8 cellular contexts compared by ENCODE assay signal in the genomic region with DNA sequence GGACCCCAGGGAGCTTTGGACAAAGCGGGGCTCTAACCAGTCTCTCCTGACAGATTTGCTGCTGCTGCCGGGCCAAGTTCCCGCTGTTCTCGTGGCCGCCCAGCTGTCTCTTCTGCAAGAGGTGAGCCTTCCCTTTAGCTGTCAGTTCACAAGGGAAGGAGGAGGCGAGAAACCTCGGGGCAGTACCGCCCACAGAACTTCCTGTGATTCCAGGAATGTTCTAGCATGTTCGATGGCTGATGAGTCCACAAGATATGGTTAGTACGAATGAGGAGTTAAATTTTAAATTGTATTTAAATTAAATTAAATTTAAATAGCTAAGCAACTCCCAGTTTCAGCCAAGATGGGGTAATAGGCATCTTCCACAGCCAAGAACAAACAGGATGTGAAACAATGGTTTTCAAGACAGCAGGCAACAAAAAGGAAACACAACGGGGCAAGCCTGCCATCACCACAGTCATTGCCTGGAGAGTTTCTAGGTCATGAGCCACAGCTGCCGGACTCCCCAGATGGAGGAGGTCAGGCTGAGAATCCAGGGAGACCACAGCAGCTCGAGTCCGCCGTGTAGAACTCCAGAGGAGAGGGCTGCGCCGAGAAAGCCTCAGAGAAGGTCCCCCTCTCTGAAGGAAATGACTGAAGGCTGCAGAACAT. TPM values are rescaled to one million over a fixed set of nuclear protein-coding genes. Genes with fewer than 3 reads are reported as not detected.
DNase-seq lines count a peak whose midpoint lies in the region; ATAC-seq and TF ChIP-seq lines count a peak whose summit lies in the region.

No MANE protein-coding gene starts in this region.

- TF ChIP-seq CTCF in GM06990 (IDR thresholded peaks at IDR 0.05; ENCODE audit: insufficient read depth, low read length, poor library complexity, severe bottlenecking) (no peak), Peyer's patch (IDR thresholded peaks at IDR 0.05) (no peak), colonic mucosa (IDR thresholded peaks at IDR 0.05) (no peak)

- no peak overlapping the region for H3K14ac ChIP-seq in neuronal stem cell (ENCODE audit: low read length)

- H3K4me3 ChIP-seq in GM06990 (replicated peaks; ENCODE audit: low read depth, low read length): peak overlapping the region; percentile 9
- peak overlapping the region in 1 of 4 donors; percentile 14 for H3K4me3 ChIP-seq in Peyer's patch
- no peak overlapping the region for H3K4me3 ChIP-seq in colonic mucosa
- H3K4me3 ChIP-seq in neuronal stem cell (ENCODE audit: low read length in 2 of 2): no peak overlapping the region

- TF ChIP-seq POLR2A in Peyer's patch (IDR thresholded peaks at IDR 0.05): no peak

- no peak overlapping the region for H3K23ac ChIP-seq in neuronal stem cell (ENCODE audit: low read depth, low read length, poor library complexity)

- peak; percentile 60 for DNase-seq in GM06990 (ENCODE audit: extremely low read depth, insufficient read length)
- DNase-seq in Peyer's patch: peak in 2 of 3 donors; percentile 58 to 66
- no peak for DNase-seq in colonic mucosa
- no peak for DNase-seq in neuronal stem cell (ENCODE audit: low spot score)
- no peak for DNase-seq in cortex of kidney (lab: John Stamatoyannopoulos, UW)
- no peak for DNase-seq in SW480 (ENCODE audit: low spot score)

- no peak overlapping the region for H3K4ac ChIP-seq in neuronal stem cell (ENCODE audit: low read length)

- H2BK5ac ChIP-seq in neuronal stem cell (ENCODE audit: low read length): no peak overlapping the region

- peaks cover 0 to 5% (median 0%) of the 10 kb centered on the region in 4 donors for H3K9me3 ChIP-seq in Peyer's patch
- no peaks in the 10 kb centered on the region for H3K9me3 ChIP-seq in colonic mucosa
- peaks cover 6 to 12% of the 10 kb centered on the region in 2 donors for H3K9me3 ChIP-seq in neuronal stem cell (replicated peaks in 1 of 2; ENCODE audit: control insufficient read depth in 2 of 2, insufficient read depth in 1 of 2, low read depth in 1 of 2, low read length in 2 of 2)

- peak overlapping the region; percentile 22 for H2BK120ac ChIP-seq in neuronal stem cell (ENCODE audit: low read depth, low read length)

- intact Hi-C loops in colonic mucosa (cut with DNase I): loop anchor here (5.0 to 10.0 kb wide), 3 partner anchors 49 to 157 kb away; a partner anchor contains a TSS

- no peaks in the 10 kb centered on the region for H3K27me3 ChIP-seq in GM06990 (replicated peaks; ENCODE audit: control insufficient read depth, insufficient read depth, low read length)
- no peaks in the 10 kb centered on the region for H3K27me3 ChIP-seq in Peyer's patch
- no peaks in the 10 kb centered on the region for H3K27me3 ChIP-seq in colonic mucosa
- no peaks in the 10 kb centered on the region for H3K27me3 ChIP-seq in neuronal stem cell (ENCODE audit: control insufficient read depth in 3 of 3, insufficient read depth in 3 of 3, low read depth in 1 of 3, low read length in 3 of 3)

- H2BK12ac ChIP-seq in neuronal stem cell (ENCODE audit: low read length): no peak overlapping the region

- no peak overlapping the region for H2AK5ac ChIP-seq in neuronal stem cell (ENCODE audit: low read depth, low read length)

- H3K4me1 ChIP-seq in Peyer's patch: peaks cover 0 to 20% (median 12%) of the 10 kb centered on the region in 4 donors
- peaks cover 8% of the 10 kb centered on the region for H3K4me1 ChIP-seq in colonic mucosa
- no peaks in the 10 kb centered on the region for H3K4me1 ChIP-seq in neuronal stem cell (ENCODE audit: control insufficient read depth in 2 of 2, insufficient read depth in 1 of 2, low read depth in 1 of 2, low read length in 2 of 2)

- H3K27ac ChIP-seq in Peyer's patch (peak overlapping the region; percentile 48 to 75 (median 69)), colonic mucosa (peak overlapping the region; percentile 55), neuronal stem cell (replicated peaks; ENCODE audit: low read length) (no peak overlapping the region)

- H2BK15ac ChIP-seq in neuronal stem cell (ENCODE audit: low read length): no peak overlapping the region

- H3K4me2 ChIP-seq in neuronal stem cell (ENCODE audit: insufficient read depth, low read length, poor library complexity, severe bottlenecking): no peak overlapping the region

- peak; percentile 78 for ATAC-seq in GM21619 (IDR thresholded peaks at IDR 0.05; ENCODE audit: unreplicated experiment)
- no peak for ATAC-seq in GM19328 (IDR thresholded peaks at IDR 0.05; ENCODE audit: unreplicated experiment)

- no peak overlapping the region for H3K18ac ChIP-seq in neuronal stem cell (ENCODE audit: low read length)

- H2AFZ ChIP-seq in neuronal stem cell (ENCODE audit: low read length): no peak overlapping the region

- H4K91ac ChIP-seq in neuronal stem cell (ENCODE audit: low read depth, low read length, poor library complexity): no peak overlapping the region

- peaks cover 5% of the 10 kb centered on the region for H3K79me1 ChIP-seq in neuronal stem cell (ENCODE audit: low read depth, low read length)

- WGBS in neuronal stem cell (ENCODE audit: extremely low coverage in 2 of 2, insufficient read length in 2 of 2, insufficient replicate concordance in 1 of 2), 2 donors: 100% methylated on average over 1 of the region's 17 CpGs; no CpG with 5 or more reads in 1 of the 2 donors

- H4K8ac ChIP-seq in neuronal stem cell (ENCODE audit: low read depth, low read length): no peak overlapping the region

- H3K9ac ChIP-seq in colonic mucosa (ENCODE audit: low read depth in 2 of 2, low read length in 2 of 2) (peak overlapping the region; percentile 2 to 30), neuronal stem cell (ENCODE audit: low read depth, low read length, poor library complexity) (no peak overlapping the region)

- H3K36me3 ChIP-seq in GM06990 (ENCODE audit: control insufficient read depth, insufficient read depth, low read length) (no peaks in the 10 kb centered on the region), Peyer's patch (peaks cover 0 to 34% (median 0%) of the 10 kb centered on the region in 3 donors), colonic mucosa (no peaks in the 10 kb centered on the region), neuronal stem cell (replicated peaks in 1 of 2; ENCODE audit: control insufficient read depth in 2 of 2, insufficient read depth in 2 of 2, low read length in 2 of 2) (peaks cover 13 to 68% of the 10 kb centered on the region in 2 donors)

RNA-seq across cellular contexts. Expression of a gene that starts 9.5 kb away (rescaled TPM):
- total RNA-seq in Peyer's patch (100 to 1,000 TPM; 247 to 946 (median 371) TPM), colonic mucosa (100 to 1,000 TPM; 164 to 165 TPM)
- polyA plus RNA-seq in neuronal stem cell (2013, experiment 1 of 2): 136 TPM
- 136 TPM for polyA plus RNA-seq in neuronal stem cell (2013, experiment 2 of 2)

RNA-seq across cellular contexts. Expression of a gene that starts 35.6 kb away (rescaled TPM):
- total RNA-seq in Peyer's patch: 100 to 1,000 TPM in 3 of 4 donors, 10 to 100 TPM in 1; 45.5 to 147 (median 111) TPM
- total RNA-seq in colonic mucosa: 10 to 100 TPM; 51.7 to 80.5 TPM
- polyA plus RNA-seq in neuronal stem cell (2013, experiment 1 of 2): 7.0 TPM
- 7.0 TPM for polyA plus RNA-seq in neuronal stem cell (2013, experiment 2 of 2)

RNA-seq across cellular contexts. Expression of a gene that starts 47.4 kb away (rescaled TPM):
- total RNA-seq in Peyer's patch: 100 to 1,000 TPM in 1 of 4 donors, 10 to 100 TPM in 3; 19.4 to 187 (median 27.9) TPM
- 10 to 100 TPM; 17.8 to 91.5 TPM for total RNA-seq in colonic mucosa
- polyA plus RNA-seq in neuronal stem cell (2013, experiment 1 of 2): 18.4 TPM
- 21.0 TPM for polyA plus RNA-seq in neuronal stem cell (2013, experiment 2 of 2)

RNA-seq across cellular contexts. Expression of a gene that starts 54.8 kb away (rescaled TPM):
- 10 to 100 TPM in 2 of 4 donors, 1 to 10 TPM in 2; 8.3 to 29.2 (median 11.2) TPM for total RNA-seq in Peyer's patch
- total RNA-seq in colonic mucosa: 1 to 10 TPM; 1.6 to 3.4 TPM
- 2.1 TPM for polyA plus RNA-seq in neuronal stem cell (2013, experiment 1 of 2)
- 2.1 TPM for polyA plus RNA-seq in neuronal stem cell (2013, experiment 2 of 2)

RNA-seq across cellular contexts. Expression of a gene that starts 59.3 kb away (rescaled TPM):
- total RNA-seq in Peyer's patch: 10 to 100 TPM in 1 of 4 donors, 1 to 10 TPM in 3; 2.1 to 12.4 (median 4.6) TPM
- total RNA-seq in colonic mucosa: 1 to 10 TPM; 3.2 to 8.0 TPM
- polyA plus RNA-seq in neuronal stem cell (2013, experiment 1 of 2): 121 TPM
- 119 TPM for polyA plus RNA-seq in neuronal stem cell (2013, experiment 2 of 2)

Comparison
In these comparisons a context has a peak if more than half of its experiments do, and no peak if none do; other contexts are left out.
1. DNase-seq: peak in GM06990 (single experiment) and Peyer's patch (2 of 3); none in colonic mucosa (single experiment), neuronal stem cell (single experiment), cortex of kidney (single experiment) and SW480 (single experiment).